ENCODE assay signal across 10 cellular contexts in genomic region chr5:135392256-135392655, GRCh38. TPM values are rescaled to one million over a fixed set of nuclear protein-coding genes. Genes with fewer than 3 reads are reported as not detected.
DNase-seq lines count a peak whose midpoint lies in the region; ATAC-seq and TF ChIP-seq lines count a peak whose summit lies in the region.
"Had no signal": no experiment of that assay in that cellular context is flagged by ENCODE, and none has a peak within 500 bp of the region (broad histone marks: within the 10 kb centered on the region; RNA-seq: fewer than 3 reads in every experiment).

No MANE protein-coding gene starts in this region.

- no peaks in the 10 kb centered on the region for H3K23me2 ChIP-seq in H9 (ENCODE audit: insufficient read length, low read depth, low read length, poor library complexity, severe bottlenecking)

- no peak overlapping the region for H2BK20ac ChIP-seq in H9 (ENCODE audit: low read depth, low read length, poor library complexity, severe bottlenecking)

- H3K27ac ChIP-seq in cardiac muscle cell (peak overlapping the region; percentile 90), spleen (peak overlapping the region; percentile 28 to 95 (median 76)), H9 (ENCODE audit: insufficient read length, low read depth, low read length) (no peak overlapping the region)

- no peak for TF ChIP-seq CTCF in cardiac muscle cell (IDR thresholded peaks at IDR 0.05; ENCODE audit: low read depth, low read length)
- peak in 3 of 11 experiments; percentile 24 to 37 (median 26) for TF ChIP-seq CTCF in spleen (IDR thresholded peaks at IDR 0.05 in 8 of 11, conservative IDR thresholded peaks at IDR 0.05 in 3 of 11)
- no peak for TF ChIP-seq CTCF in H9 (conservative IDR thresholded peaks at IDR 0.05)

- no peaks in the 10 kb centered on the region for H4K20me1 ChIP-seq in H9 (ENCODE audit: control insufficient read depth, insufficient read depth, insufficient read length)

- 51 to 87% (median 62%) methylated on average over 2 of the region's 2 CpGs for WGBS in spleen, 5 donors
- no CpG with 5 or more reads among the region's 2 CpGs for WGBS in H9 (ENCODE audit: extremely low coverage, insufficient read length, low lambda C conversion rate)

- H3K27ac Mint-ChIP-seq in T-helper 2 cell treated with Interferon-gamma antibody and Interleukin-4, amounts not matched to agents 5 μg/mL and 100 μg/mL, for 36 hours = peak overlapping the region; percentile 72
- no peak overlapping the region for H3K27ac Mint-ChIP-seq in H9

- H3K79me1 ChIP-seq in H9 (ENCODE audit: insufficient read depth, low read depth, low read length, poor library complexity, severe bottlenecking) = peaks cover 8% of the 10 kb centered on the region

- no peak overlapping the region for H4K91ac ChIP-seq in H9 (ENCODE audit: insufficient read length, low read depth, low read length)

- no peak overlapping the region for H3K4me2 ChIP-seq in H9 (ENCODE audit: insufficient read depth, insufficient read length, low read length)

- no peak overlapping the region for H2BK5ac ChIP-seq in H9 (ENCODE audit: insufficient read length, low read length)

- H3K27me3 Mint-ChIP-seq in T-helper 2 cell treated with Interferon-gamma antibody and Interleukin-4, amounts not matched to agents 5 μg/mL and 100 μg/mL, for 36 hours (ENCODE audit: low read depth) = no peaks in the 10 kb centered on the region
- peaks cover 32% of the 10 kb centered on the region for H3K27me3 Mint-ChIP-seq in H9 (ENCODE audit: low read depth)

- H3K4me1 Mint-ChIP-seq in T-helper 2 cell treated with Interferon-gamma antibody and Interleukin-4, amounts not matched to agents 5 μg/mL and 100 μg/mL, for 36 hours (ENCODE audit: low read depth) = peaks cover 58% of the 10 kb centered on the region
- H3K4me1 Mint-ChIP-seq in H9 = peaks cover 10 to 25% of the 10 kb centered on the region in 2 experiments

- H3K9ac ChIP-seq in H9 (ENCODE audit: extremely low read depth, insufficient read length, low read length) = no peak overlapping the region

- H3K4me3 Mint-ChIP-seq in T-helper 2 cell treated with Interferon-gamma antibody and Interleukin-4, amounts not matched to agents 5 μg/mL and 100 μg/mL, for 36 hours = no peak overlapping the region
- no peak overlapping the region for H3K4me3 Mint-ChIP-seq in H9

- H3K56ac ChIP-seq in H9 (ENCODE audit: insufficient read length, low read depth, low read length) = no peak overlapping the region

- intact Hi-C loops in spleen (cut with DNase I; ENCODE audit: low total_unique reads) = no loop called here

- no peak overlapping the region for H3K4me3 ChIP-seq in cardiac muscle cell
- peak overlapping the region in 1 of 8 donors; percentile 43 for H3K4me3 ChIP-seq in spleen

- H3K9me3 ChIP-seq in cardiac muscle cell (ENCODE audit: low read depth) (no peaks in the 10 kb centered on the region), spleen (no peaks in the 10 kb centered on the region), H9 (ENCODE audit: control insufficient read depth, low read depth, low read length) (no peaks in the 10 kb centered on the region)

- no peak overlapping the region for H3K4ac ChIP-seq in H9 (ENCODE audit: low read depth, low read length)

- H4K8ac ChIP-seq in H9 (replicated peaks; ENCODE audit: insufficient read length, low read depth, low read length) = no peak overlapping the region

- H3K36me3 ChIP-seq in cardiac muscle cell (peaks cover 9% of the 10 kb centered on the region), spleen (peaks cover 0 to 62% (median 17%) of the 10 kb centered on the region in 6 donors)

- no peaks in the 10 kb centered on the region for H3K27me3 ChIP-seq in cardiac muscle cell
- H3K27me3 ChIP-seq in spleen (replicated peaks in 1 of 7) = no peaks in the 10 kb centered on the region
- no peaks in the 10 kb centered on the region; the same call in 1 of the 2 replicates for H3K27me3 ChIP-seq in H9 (ENCODE audit: insufficient read depth, low read length)

- H3K36me3 Mint-ChIP-seq in T-helper 2 cell treated with Interferon-gamma antibody and Interleukin-4, amounts not matched to agents 5 μg/mL and 100 μg/mL, for 36 hours (ENCODE audit: low read depth) = peaks cover 44% of the 10 kb centered on the region
- peaks cover 9 to 36% (median 13%) of the 10 kb centered on the region in 3 experiments; a peak in 6 of 7 replicates for H3K36me3 Mint-ChIP-seq in H9 (ENCODE audit: insufficient read depth in 1 of 3, low read depth in 3 of 3)

- no peak overlapping the region for H2AFZ ChIP-seq in H9 (ENCODE audit: low read length)

- no peak overlapping the region for H2AK5ac ChIP-seq in H9 (ENCODE audit: insufficient read length, low read length)

- no peak overlapping the region for H2BK15ac ChIP-seq in H9 (ENCODE audit: low read depth, low read length)

- no peak overlapping the region for H2BK12ac ChIP-seq in H9 (ENCODE audit: insufficient read length, low read depth, low read length)

- ATAC-seq in activated CD4-positive, CD25-positive, alpha-beta regulatory T cell treated with anti-CD3 and anti-CD28 coated beads, Interleukin-2, amount 50 U/mL, for 24 hours = peak; percentile 6 to 48

- no peak overlapping the region for H4K5ac ChIP-seq in H9 (ENCODE audit: insufficient read length, low read depth, low read length)

- H3K18ac ChIP-seq in H9 (ENCODE audit: insufficient read length, low read depth, low read length) = no peak overlapping the region

- DNase-seq in activated CD4-positive, CD25-positive, alpha-beta regulatory T cell treated with anti-CD3 and anti-CD28 coated beads, Interleukin-2, amount 50 U/mL, for 72 hours = no peak
- no peak for DNase-seq in T-helper 2 cell treated with Interferon-gamma antibody and Interleukin-4, amounts not matched to agents 5 μg/mL and 100 μg/mL, for 36 hours (ENCODE audit: low spot score)
- DNase-seq in cardiac muscle cell (ENCODE audit: low read depth in 1 of 2, low spot score in 1 of 2) = peak in 1 of 2 donors; percentile 60
- no peak for DNase-seq in spleen
- no peak for DNase-seq in NCI-H146 (lab: John Stamatoyannopoulos, UW)
- DNase-seq in NCI-H1436 (lab: John Stamatoyannopoulos, UW) = no peak
- DNase-seq in H9 = no peak
- DNase-seq: occipital lobe had no signal

- H2BK120ac ChIP-seq in H9 (ENCODE audit: low read depth, low read length, poor library complexity, severe bottlenecking) = no peak overlapping the region

- no peak overlapping the region for H3K23ac ChIP-seq in H9 (ENCODE audit: insufficient read length, low read depth, low read length)

- H3K14ac ChIP-seq in H9 (ENCODE audit: insufficient read depth, low read length) = no peak overlapping the region

- TF ChIP-seq POLR2A in spleen (IDR thresholded peaks at IDR 0.05) = no peak

- no peaks in the 10 kb centered on the region for H3K9me3 Mint-ChIP-seq in T-helper 2 cell treated with Interferon-gamma antibody and Interleukin-4, amounts not matched to agents 5 μg/mL and 100 μg/mL, for 36 hours
- H3K9me3 Mint-ChIP-seq in H9 = no peaks in the 10 kb centered on the region

- peaks cover 16% of the 10 kb centered on the region; the same call in 1 of the 2 replicates for H3K79me2 ChIP-seq in H9 (ENCODE audit: insufficient read depth, low read length)

- H3T11ph ChIP-seq in H9 (ENCODE audit: low read length) = no peak overlapping the region

- peaks cover 82% of the 10 kb centered on the region for H3K4me1 ChIP-seq in cardiac muscle cell (ENCODE audit: low read depth)
- H3K4me1 ChIP-seq in spleen = peaks cover 37 to 100% (median 95%) of the 10 kb centered on the region in 6 donors
- H3K4me1 ChIP-seq in H9 (ENCODE audit: insufficient read depth, low read length) = 0 out of 2 replicates have a peak, but pooled peaks cover under 1% of the 10 kb centered on the region

RNA-seq across cellular contexts. Expression of gene MACROH2A1, which starts 6.8 kb away (rescaled TPM):
- total RNA-seq in cardiac muscle cell (584 and 644 TPM in 2 replicates), spleen (100 to 1,000 TPM; 139 to 288 (median 210) TPM), H9 (2021) (101 and 111 TPM in 2 replicates)
- polyA plus RNA-seq in cardiac muscle cell (327 and 386 TPM in 2 replicates), spleen (100 to 1,000 TPM in 2 of 3 donors, 10 to 100 TPM in 1; 88.1 to 139 (median 113) TPM)

RNA-seq across cellular contexts. Expression of gene DCANP1, which starts 54.9 kb away (rescaled TPM):
- total RNA-seq in cardiac muscle cell (not detected in 2 replicates), spleen (1 to 10 TPM in 2 of 7 donors, under 1 TPM in 5; 0.29 to 1.2 (median 0.70) TPM), H9 (2021) (not detected in 2 replicates)
- polyA plus RNA-seq in cardiac muscle cell (not detected in 2 replicates), spleen (1 to 10 TPM in 1 of 3 donors, under 1 TPM in 2; 0.23 to 2.4 (median 0.96) TPM)
- total RNA-seq: bronchial epithelial cell, occipital lobe had no signal

RNA-seq across cellular contexts. Expression of gene TIFAB, which starts 59.9 kb away (rescaled TPM):
- not detected in 2 replicates for total RNA-seq in cardiac muscle cell
- not detected in 2 replicates for polyA plus RNA-seq in cardiac muscle cell
- 1 to 10 TPM in 4 of 7 donors, under 1 TPM in 3; 0.37 to 4.0 (median 1.8) TPM for total RNA-seq in spleen
- 1 to 10 TPM in 1 of 3 donors, under 1 TPM in 2; 0.48 to 1.4 (median 0.74) TPM for polyA plus RNA-seq in spleen
- total RNA-seq in H9 (2021) = not detected in 2 replicates
- total RNA-seq: bronchial epithelial cell, occipital lobe had no signal
